In genomic region chr1:218656301-218657037, GRCh38 we compare ENCODE assay signal across 19 cellular contexts.
DNase-seq lines count a peak whose midpoint lies in the region; ATAC-seq and TF ChIP-seq lines count a peak whose summit lies in the region.
"Had no signal": no experiment of that assay in that cellular context is flagged by ENCODE, and none has a peak within 500 bp of the region (broad histone marks: within the 10 kb centered on the region; RNA-seq: fewer than 3 reads in every experiment).

No MANE protein-coding gene starts in this region.

- H3K4me1 ChIP-seq in osteoblast (ENCODE audit: insufficient read depth, low read length) (peaks cover 49% of the 10 kb centered on the region), MM.1S (ENCODE audit: low read length) (no peaks in the 10 kb centered on the region)
- H3K4me1 ChIP-seq: uterus had no signal

- no peak overlapping the region for H3K9ac ChIP-seq in MM.1S (ENCODE audit: low read length)

- ATAC-seq in GM18502 (IDR thresholded peaks at IDR 0.05; ENCODE audit: poor library complexity, unreplicated experiment) = no peak
- ATAC-seq: activated T-cell treated with anti-CD3 and anti-CD28 coated beads, Interleukin-2, amount 50 U/mL, for 4 hours; left colon; sciatic nerve had no signal

- DNase-seq in Daoy (ENCODE audit: low read depth) (peak; percentile 85), LHCN-M2 (ENCODE audit: low read depth) (peak; percentile 68), dermis blood vessel endothelial cell (peak; percentile 37), osteoblast (ENCODE audit: insufficient read length, low spot score, missing footprints) (peak; percentile 62), NCI-H526 treated with DMSO at 0.1 percent for 48 hours (lab: John Stamatoyannopoulos, UW) (no peak), MM.1S (no peak), NCI-H1105 (lab: John Stamatoyannopoulos, UW) (no peak)
- DNase-seq: activated CD4-positive, alpha-beta T cell treated with anti-CD3 and anti-CD28 coated beads, Interleukin-2, amount 50 U/mL, for 48 hours; activated T-cell treated with anti-CD3 and anti-CD28 coated beads, Interleukin-2, amount 50 U/mL, for 4 hours; GDM1; KBM-7; left colon; NCI-H1105 treated with DMSO at 0.1 percent for 48 hours; NCI-H2107; NCI-H748 treated with DMSO at 0.1 percent for 48 hours; stimulated activated CD4-positive, alpha-beta T cell treated with anti-CD3 and anti-CD28 coated beads, Interleukin-1b, Interleukin-23, amount 100 ng/mL, for 48 hours; uterus had no signal

- H4K20me1 ChIP-seq in osteoblast (ENCODE audit: insufficient read depth, low read length) (no peaks in the 10 kb centered on the region), MM.1S (ENCODE audit: insufficient read depth, low read length) (no peaks in the 10 kb centered on the region)

- no peaks in the 10 kb centered on the region for H3K79me2 ChIP-seq in osteoblast (ENCODE audit: insufficient read depth, low read length)
- no peaks in the 10 kb centered on the region for H3K79me2 ChIP-seq in MM.1S (ENCODE audit: low read length)

- H3K27ac ChIP-seq in osteoblast (ENCODE audit: low read depth, low read length) (no peak overlapping the region), MM.1S (ENCODE audit: low read length) (no peak overlapping the region)
- H3K27ac ChIP-seq: uterus had no signal

- no peak overlapping the region for H3K4me3 ChIP-seq in osteoblast (ENCODE audit: insufficient read depth, low read length)
- no peak overlapping the region for H3K4me3 ChIP-seq in MM.1S (ENCODE audit: low read length)
- H3K4me3 ChIP-seq: uterus had no signal

- H3K27me3 ChIP-seq in osteoblast (ENCODE audit: insufficient read depth, low read length) = no peaks in the 10 kb centered on the region
- H3K27me3 ChIP-seq in MM.1S (replicated peaks; ENCODE audit: insufficient read depth, low read length) = no peaks in the 10 kb centered on the region
- H3K27me3 ChIP-seq: uterus had no signal

- no peaks in the 10 kb centered on the region for H3K36me3 ChIP-seq in osteoblast (ENCODE audit: insufficient read depth, low read length)
- H3K36me3 ChIP-seq in MM.1S (replicated peaks; ENCODE audit: insufficient read depth, low read length) = no peaks in the 10 kb centered on the region
- H3K36me3 ChIP-seq: uterus had no signal

- no peak overlapping the region for H2AFZ ChIP-seq in osteoblast (ENCODE audit: low read length)
- no peak overlapping the region for H2AFZ ChIP-seq in MM.1S (ENCODE audit: low read length)

- no peaks in the 10 kb centered on the region for H3K9me2 ChIP-seq in MM.1S (replicated peaks; ENCODE audit: insufficient read depth, low read length)

- H3F3A ChIP-seq in MM.1S (ENCODE audit: insufficient read depth, low read length) = no peaks in the 10 kb centered on the region

- H3K4me2 ChIP-seq in osteoblast (ENCODE audit: insufficient read depth, low read length) (no peak overlapping the region), MM.1S (ENCODE audit: low read depth, low read length) (no peak overlapping the region)

- no peak for TF ChIP-seq CTCF in osteoblast (IDR thresholded peaks at IDR 0.05; ENCODE audit: extremely low read depth, low read depth, low read length)
- TF ChIP-seq CTCF in MM.1S (IDR thresholded peaks at IDR 0.05; ENCODE audit: low read length) = no peak

- no peaks in the 10 kb centered on the region for H3K9me3 ChIP-seq in osteoblast (ENCODE audit: low read depth, low read length)
- H3K9me3 ChIP-seq in MM.1S (replicated peaks; ENCODE audit: insufficient read depth, low read length) = no peaks in the 10 kb centered on the region
- H3K9me3 ChIP-seq: uterus had no signal

Comparison
In these comparisons a context has a peak if more than half of its experiments do, and no peak if none do; other contexts are left out.
1. DNase-seq: peak in Daoy (single experiment), LHCN-M2 (single experiment), dermis blood vessel endothelial cell (single experiment) and osteoblast (single experiment); none in NCI-H526 treated with DMSO at 0.1 percent for 48 hours (single experiment), MM.1S (single experiment) and NCI-H1105 (single experiment).